In the genomic region with DNA sequence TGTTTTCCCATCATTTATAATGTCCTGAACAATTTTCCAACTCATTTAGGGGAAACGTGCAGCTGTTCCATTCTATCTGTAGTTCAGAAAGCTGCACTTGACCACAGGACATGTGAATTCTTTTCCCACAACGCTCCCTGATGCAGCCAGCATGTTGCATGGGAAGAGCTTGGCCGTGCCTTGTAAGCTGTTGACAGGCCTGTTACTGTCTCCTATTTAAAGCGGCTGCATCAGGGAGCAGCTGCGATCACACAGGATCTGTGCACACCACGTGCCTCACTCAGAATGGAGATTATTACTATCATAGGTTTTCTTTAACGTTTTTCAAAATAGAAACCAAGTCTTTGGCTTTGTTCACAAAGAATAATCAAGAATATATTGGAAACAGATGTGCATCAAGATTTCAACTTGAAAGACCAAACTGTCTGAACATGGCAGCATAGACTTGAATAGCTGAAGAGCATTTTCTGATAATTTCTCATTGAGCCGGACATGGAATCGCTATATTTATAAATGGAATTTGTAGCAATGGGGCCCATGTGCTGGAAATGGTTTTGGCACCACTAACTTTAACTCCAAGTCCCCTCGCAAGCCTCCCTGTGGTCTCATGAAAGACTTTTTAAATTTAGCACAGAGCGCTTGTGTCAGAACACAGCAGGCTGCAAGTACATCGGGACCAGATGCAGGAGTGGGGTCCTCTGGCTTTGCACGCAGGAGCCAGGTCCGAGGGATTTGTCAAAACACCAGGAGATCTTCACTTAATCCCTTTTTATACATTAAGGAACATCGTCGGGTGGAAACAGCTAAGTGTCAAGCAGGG, we compare ENCODE assay signal across 15 cellular contexts. TPM values are rescaled to one million over a fixed set of nuclear protein-coding genes. Genes with fewer than 3 reads are reported as not detected.
A peak's percentile ranks its signal among the peaks of the same experiment; 100 is the strongest.
DNase-seq lines count a peak whose midpoint lies in the region; ATAC-seq, FAIRE-seq and TF ChIP-seq lines count a peak whose summit lies in the region.
"Had no signal": no experiment of that assay in that cellular context is flagged by ENCODE, and none has a peak within 500 bp of the region (broad histone marks: within the 10 kb centered on the region; RNA-seq: fewer than 3 reads in every experiment).

No MANE protein-coding gene starts in this region.

- WGBS in heart right ventricle, 2 donors: 26 to 34% methylated on average over 16 of the region's 16 CpGs

- TF ChIP-seq CTCF in heart right ventricle (IDR thresholded peaks at IDR 0.05) (no peak), colonic mucosa (IDR thresholded peaks at IDR 0.05) (no peak)

- ATAC-seq in heart right ventricle: peak; percentile 88 to 97 (median 92)
- peak; percentile 96 for ATAC-seq in sciatic nerve
- no peak for ATAC-seq in HG03432 (IDR thresholded peaks at IDR 0.05; ENCODE audit: unreplicated experiment)
- ATAC-seq in HG03135 (IDR thresholded peaks at IDR 0.05; ENCODE audit: unreplicated experiment): no peak
- ATAC-seq: effector memory CD8-positive, alpha-beta T cell; Panc1 had no signal

- intact Hi-C loops in activated T-helper 2 cell treated with anti-CD3 and anti-CD28 coated beads, Interferon-gamma antibody, Interleukin-2, Interleukin-4, amounts not matched to agents 10 μg/mL and 5 μg/mL and 100 μg/mL, durations not matched to agents 14 hours and 24 hours and 36 hours (cut with micrococcal nuclease): no loop called here
- intact Hi-C loops in heart right ventricle (cut with DNase I): loop anchor here in 7 of 10 donors (1.0 to 10.0 kb wide), 7 partner anchors 74 to 239 kb away; no protein-coding TSS in a partner anchor
- intact Hi-C loops in sciatic nerve (cut with DNase I): no loop called here
- intact Hi-C loops in colonic mucosa (cut with DNase I): loop anchor here (5.0 kb wide), 1 partner anchor 239 kb away; no protein-coding TSS in a partner anchor

- TF ChIP-seq POLR2A in GM12891 (IDR thresholded peaks at IDR 0.05; ENCODE audit: low read depth, low read length): no peak

- DNase-seq in GM12891 (ENCODE audit: insufficient read length, low spot score) (no peak), heart right ventricle (peak; percentile 30 to 76), sciatic nerve (ENCODE audit: low spot score) (no peak), ecto neural progenitor cell (ENCODE audit: low spot score) (no peak), colonic mucosa (no peak)
- no peak for DNase-seq in activated T-helper 2 cell treated with anti-CD3 and anti-CD28 coated beads, Interferon-gamma antibody, Interleukin-2, Interleukin-4, amounts not matched to agents 10 μg/mL and 5 μg/mL and 100 μg/mL, durations not matched to agents 14 hours and 24 hours and 36 hours (ENCODE audit: low spot score)
- DNase-seq: activated B cell treated with CpG ODN at 0.5 μM for 24 hours; activated naive CD4-positive, alpha-beta T cell; DMS79; effector memory CD8-positive, alpha-beta T cell; NCI-H187; thyroid gland had no signal

- H3K9ac ChIP-seq in colonic mucosa (ENCODE audit: low read depth in 2 of 2, low read length in 2 of 2): no peak overlapping the region

- H3K9me3 Mint-ChIP-seq in activated T-helper 2 cell treated with anti-CD3 and anti-CD28 coated beads, Interferon-gamma antibody, Interleukin-2, Interleukin-4, amounts not matched to agents 10 μg/mL and 5 μg/mL and 100 μg/mL, durations not matched to agents 14 hours and 24 hours and 36 hours: no peaks in the 10 kb centered on the region
- H3K9me3 Mint-ChIP-seq: activated B cell treated with CpG ODN at 0.5 μM for 24 hours; effector memory CD8-positive, alpha-beta T cell had no signal

- H3K36me3 ChIP-seq in heart right ventricle: peaks cover 0 to 29% (median 0%) of the 10 kb centered on the region in 9 donors
- no peaks in the 10 kb centered on the region for H3K36me3 ChIP-seq in colonic mucosa
- H3K36me3 ChIP-seq: thyroid gland had no signal

- H3K27me3 ChIP-seq in heart right ventricle: no peaks in the 10 kb centered on the region
- no peaks in the 10 kb centered on the region for H3K27me3 ChIP-seq in colonic mucosa
- H3K27me3 ChIP-seq: thyroid gland had no signal

- peaks cover 78% of the 10 kb centered on the region for H3K36me3 Mint-ChIP-seq in activated T-helper 2 cell treated with anti-CD3 and anti-CD28 coated beads, Interferon-gamma antibody, Interleukin-2, Interleukin-4, amounts not matched to agents 10 μg/mL and 5 μg/mL and 100 μg/mL, durations not matched to agents 14 hours and 24 hours and 36 hours (ENCODE audit: low read depth)

- H3K27ac ChIP-seq in heart right ventricle (peak overlapping the region in 6 of 10 donors; percentile 8 to 53 (median 37)), colonic mucosa (no peak overlapping the region)
- H3K27ac ChIP-seq: thyroid gland had no signal

- no peaks in the 10 kb centered on the region for H3K27me3 Mint-ChIP-seq in activated T-helper 2 cell treated with anti-CD3 and anti-CD28 coated beads, Interferon-gamma antibody, Interleukin-2, Interleukin-4, amounts not matched to agents 10 μg/mL and 5 μg/mL and 100 μg/mL, durations not matched to agents 14 hours and 24 hours and 36 hours (ENCODE audit: low read depth)
- H3K27me3 Mint-ChIP-seq: activated B cell treated with CpG ODN at 0.5 μM for 24 hours had no signal

- H3K4me3 Mint-ChIP-seq in activated T-helper 2 cell treated with anti-CD3 and anti-CD28 coated beads, Interferon-gamma antibody, Interleukin-2, Interleukin-4, amounts not matched to agents 10 μg/mL and 5 μg/mL and 100 μg/mL, durations not matched to agents 14 hours and 24 hours and 36 hours (ENCODE audit: low read depth): peak overlapping the region; percentile 64
- H3K4me3 Mint-ChIP-seq: activated B cell treated with CpG ODN at 0.5 μM for 24 hours; effector memory CD8-positive, alpha-beta T cell had no signal

- H3K4me1 ChIP-seq in heart right ventricle (peaks cover 0 to 37% (median 16%) of the 10 kb centered on the region in 9 donors), colonic mucosa (no peaks in the 10 kb centered on the region)
- H3K4me1 ChIP-seq: thyroid gland had no signal

- H3K27ac Mint-ChIP-seq in activated T-helper 2 cell treated with anti-CD3 and anti-CD28 coated beads, Interferon-gamma antibody, Interleukin-2, Interleukin-4, amounts not matched to agents 10 μg/mL and 5 μg/mL and 100 μg/mL, durations not matched to agents 14 hours and 24 hours and 36 hours: peak overlapping the region; percentile 62
- H3K27ac Mint-ChIP-seq: activated B cell treated with CpG ODN at 0.5 μM for 24 hours; effector memory CD8-positive, alpha-beta T cell had no signal

- peak; percentile 26 for FAIRE-seq in GM12891 (lab: Jason Lieb, UNC)

- H3K9me3 ChIP-seq in heart right ventricle (no peaks in the 10 kb centered on the region), colonic mucosa (no peaks in the 10 kb centered on the region)
- H3K9me3 ChIP-seq: thyroid gland had no signal

- H3K4me1 Mint-ChIP-seq in activated T-helper 2 cell treated with anti-CD3 and anti-CD28 coated beads, Interferon-gamma antibody, Interleukin-2, Interleukin-4, amounts not matched to agents 10 μg/mL and 5 μg/mL and 100 μg/mL, durations not matched to agents 14 hours and 24 hours and 36 hours (ENCODE audit: low read depth): peaks cover 57% of the 10 kb centered on the region

- peak overlapping the region in 2 of 10 donors; percentile 8 to 9 for H3K4me3 ChIP-seq in heart right ventricle
- no peak overlapping the region for H3K4me3 ChIP-seq in colonic mucosa
- H3K4me3 ChIP-seq: thyroid gland had no signal

TF ChIP-seq in GM12891, 5 proteins besides CTCF, POLR2A, EP300 and RAD21:
- TF ChIP-seq TAF1 (IDR thresholded peaks at IDR 0.05; ENCODE audit: low read depth, low read length) (no peak), POU2F2 (IDR thresholded peaks at IDR 0.05; ENCODE audit: low read depth, low read length) (no peak), POLR2AphosphoS5 (IDR thresholded peaks at IDR 0.05; ENCODE audit: low read depth, low read length) (no peak), SPI1 (IDR thresholded peaks at IDR 0.05; ENCODE audit: low read depth, low read length) (no peak), PAX5 (IDR thresholded peaks at IDR 0.05; ENCODE audit: insufficient read depth, low read length, severe bottlenecking) (no peak)

RNA-seq across cellular contexts. Expression of a gene that starts 40.8 kb away (rescaled TPM):
- polyA plus RNA-seq in GM12891 (2012; ENCODE audit: low read depth, missing spikeins): 3.1 TPM
- 6.0 and 6.1 TPM in 2 replicates for total RNA-seq in activated T-helper 2 cell treated with anti-CD3 and anti-CD28 coated beads, Interferon-gamma antibody, Interleukin-2, Interleukin-4, amounts not matched to agents 10 μg/mL and 5 μg/mL and 100 μg/mL, durations not matched to agents 14 hours and 24 hours and 36 hours
- total RNA-seq in heart right ventricle: 100 to 1,000 TPM; 124 to 407 (median 234) TPM
- 100 to 1,000 TPM; 111 to 184 TPM for polyA plus RNA-seq in heart right ventricle
- not detected for total RNA-seq in sciatic nerve
- total RNA-seq in colonic mucosa: under 1 TPM in 1 of 2 donors, not detected in 1; 0.11 TPM

Comparison
In these comparisons a context has a peak if more than half of its experiments do, and no peak if none do; other contexts are left out.
1. DNase-seq: peak in heart right ventricle (2 of 2); none in GM12891 (single experiment), activated T-helper 2 cell treated with anti-CD3 and anti-CD28 coated beads, Interferon-gamma antibody, Interleukin-2, Interleukin-4, amounts not matched to agents 10 μg/mL and 5 μg/mL and 100 μg/mL, durations not matched to agents 14 hours and 24 hours and 36 hours (single experiment), sciatic nerve (single experiment), ecto neural progenitor cell (single experiment) and colonic mucosa (single experiment).
2. ATAC-seq: peak in heart right ventricle (8 of 8) and sciatic nerve (single experiment); none in HG03432 (single experiment) and HG03135 (single experiment).
3. RNA of a gene that starts 40.8 kb away (total RNA-seq): 124 to 407 TPM in heart right ventricle; 6.0 to 6.1 TPM in activated T-helper 2 cell treated with anti-CD3 and anti-CD28 coated beads, Interferon-gamma antibody, Interleukin-2, Interleukin-4, amounts not matched to agents 10 μg/mL and 5 μg/mL and 100 μg/mL, durations not matched to agents 14 hours and 24 hours and 36 hours, 0.11 TPM in colonic mucosa and not detected in sciatic nerve (single experiment); every median in the first group is over 10 times any median in the second.
4. intact Hi-C loops: an anchor here in heart right ventricle (1.0 to 10.0 kb wide) and colonic mucosa (5.0 kb wide); none called in activated T-helper 2 cell treated with anti-CD3 and anti-CD28 coated beads, Interferon-gamma antibody, Interleukin-2, Interleukin-4, amounts not matched to agents 10 μg/mL and 5 μg/mL and 100 μg/mL, durations not matched to agents 14 hours and 24 hours and 36 hours and sciatic nerve.